ENCODE assay signal across 9 cellular contexts in genomic region chr10:11177926-11178453, GRCh38.
A peak's percentile ranks its signal among the peaks of the same experiment; 100 is the strongest.
DNase-seq lines count a peak whose midpoint lies in the region; ATAC-seq, FAIRE-seq and TF ChIP-seq lines count a peak whose summit lies in the region.
"Had no signal": no experiment of that assay in that cellular context is flagged by ENCODE, and none has a peak within 500 bp of the region (broad histone marks: within the 10 kb centered on the region; RNA-seq: fewer than 3 reads in every experiment).

No MANE protein-coding gene starts in this region.

- H3K4me1 ChIP-seq in body of pancreas (no peaks in the 10 kb centered on the region), neutrophil (ENCODE audit: control insufficient read depth in 1 of 2, insufficient read depth in 1 of 2, low read depth in 1 of 2, low read length in 1 of 2) (peaks cover 100% of the 10 kb centered on the region in 2 experiments)

- no peak for FAIRE-seq in urothelium cell line (lab: Jason Lieb, UNC)

- peak; percentile 30 for ATAC-seq in body of pancreas
- ATAC-seq in HG03039 (IDR thresholded peaks at IDR 0.05; ENCODE audit: unreplicated experiment) = no peak
- ATAC-seq in GM18909 (IDR thresholded peaks at IDR 0.05; ENCODE audit: poor library complexity, unreplicated experiment) = no peak

- H3K9me3 ChIP-seq in body of pancreas (no peaks in the 10 kb centered on the region), neutrophil (no peaks in the 10 kb centered on the region)
- H3K9me3 ChIP-seq: MG63 had no signal

- WGBS in body of pancreas, 2 donors = 72 to 77% methylated on average over 18 of the region's 18 CpGs

- intact Hi-C loops in body of pancreas (cut with DNase I) = no loop called here

- H3K36me3 ChIP-seq in body of pancreas (replicated peaks in 1 of 2; ENCODE audit: insufficient read depth in 1 of 2, low read depth in 2 of 2) (no peaks in the 10 kb centered on the region), neutrophil (peaks cover 73% of the 10 kb centered on the region)
- H3K36me3 ChIP-seq: MG63 had no signal

- no peak for TF ChIP-seq POLR2A in body of pancreas (IDR thresholded peaks at IDR 0.05)

- H3K27ac ChIP-seq in body of pancreas (peak overlapping the region in 1 of 4 donors; percentile 51), neutrophil (peak overlapping the region; percentile 96)

- DNase-seq in GM13976 (ENCODE audit: low spot score) (no peak), body of pancreas (peak in 1 of 4 donors; percentile 14), foreskin fibroblast (no peak), urothelium cell line (ENCODE audit: low spot score) (no peak)
- DNase-seq in Jurkat, Clone E6-1 (ENCODE audit: low read depth, low spot score) = peak; percentile 66
- DNase-seq: MG63 had no signal

- TF ChIP-seq CTCF in GM13976 (IDR thresholded peaks at IDR 0.05; ENCODE audit: borderline replicate concordance, control extremely low read depth, extremely low read depth, insufficient read depth, missing control alignments) (peak; percentile 19), body of pancreas (IDR thresholded peaks at IDR 0.05) (no peak), neutrophil (IDR thresholded peaks at IDR 0.05) (no peak), foreskin fibroblast (IDR thresholded peaks at IDR 0.05; ENCODE audit: low read depth, low read length) (no peak)

- in situ Hi-C loops in GM13976 (cut with MboI; ENCODE audit: low sequenced_read_pairs, unreplicated experiment) = loop anchor here (10.0 kb wide), 1 partner anchor 87 kb away; no protein-coding TSS in a partner anchor

- peak overlapping the region; percentile 38 for H3K4me3 ChIP-seq in Jurkat, Clone E6-1 (ENCODE audit: low read length)
- H3K4me3 ChIP-seq in body of pancreas (no peak overlapping the region), neutrophil (ENCODE audit: low read depth in 1 of 2, low read length in 1 of 2) (peak overlapping the region; percentile 40 to 93), foreskin fibroblast (ENCODE audit: low read depth in 1 of 2, low read length in 2 of 2) (no peak overlapping the region)
- H3K4me3 ChIP-seq: MG63 had no signal

- no peaks in the 10 kb centered on the region for H3K27me3 ChIP-seq in body of pancreas
- no peaks in the 10 kb centered on the region for H3K27me3 ChIP-seq in neutrophil
- H3K27me3 ChIP-seq: MG63 had no signal

Comparison
In these comparisons a context has a peak if more than half of its experiments do, and no peak if none do; other contexts are left out.
1. H3K4me3 ChIP-seq: peak in Jurkat, Clone E6-1 (single experiment) and neutrophil (2 of 2); none in body of pancreas (0 of 2) and foreskin fibroblast (0 of 2).